In genomic region chr2:200048421-200048820, GRCh38 we compare ENCODE assay signal across 22 cellular contexts.
"Had no signal": no experiment of that assay in that cellular context is flagged by ENCODE, and none has a peak within 500 bp of the region (broad histone marks: within the 10 kb centered on the region; RNA-seq: fewer than 3 reads in every experiment).

No MANE protein-coding gene starts in this region.

- H3K4me3 ChIP-seq: coronary artery, dorsolateral prefrontal cortex, esophagus squamous epithelium, gastroesophageal sphincter, heart right ventricle, left lung, lower lobe of right lung had no signal

- H3K4me1 Mint-ChIP-seq: naive thymus-derived CD4-positive, alpha-beta T cell had no signal

- ATAC-seq: esophagus mucosa; gastroesophageal sphincter; heart right ventricle; left cardiac atrium; left lung; left ventricle myocardium superior; lower lobe of right lung; naive thymus-derived CD4-positive, alpha-beta T cell had no signal

- DNase-seq: dermis blood vessel endothelial cell; dorsolateral prefrontal cortex; effector CD4-positive, alpha-beta T cell; effector memory CD4-positive, alpha-beta T cell; erythroblast; esophagus squamous epithelium; foreskin fibroblast; glutamatergic neuron; head of caudate nucleus; heart right ventricle; hippocampal formation; left cardiac atrium; left lung; left ventricle myocardium superior; lower lobe of right lung; mesenchymal stem cell; midbrain; naive thymus-derived CD4-positive, alpha-beta T cell had no signal

- H3K27me3 ChIP-seq: dorsolateral prefrontal cortex, esophagus squamous epithelium, gastroesophageal sphincter, heart right ventricle, left lung had no signal

- H3K4me1 ChIP-seq: esophagus squamous epithelium, gastroesophageal sphincter, heart right ventricle, left lung, lower lobe of right lung had no signal

- H3K4me3 Mint-ChIP-seq: naive thymus-derived CD4-positive, alpha-beta T cell had no signal

- H3K36me3 ChIP-seq: esophagus squamous epithelium, gastroesophageal sphincter, heart right ventricle, left lung, lower lobe of right lung had no signal

- H3K27ac ChIP-seq: coronary artery, dorsolateral prefrontal cortex, epithelial cell of prostate, esophagus squamous epithelium, gastroesophageal sphincter, heart right ventricle, left lung, lower lobe of right lung had no signal
